In the genomic region with DNA sequence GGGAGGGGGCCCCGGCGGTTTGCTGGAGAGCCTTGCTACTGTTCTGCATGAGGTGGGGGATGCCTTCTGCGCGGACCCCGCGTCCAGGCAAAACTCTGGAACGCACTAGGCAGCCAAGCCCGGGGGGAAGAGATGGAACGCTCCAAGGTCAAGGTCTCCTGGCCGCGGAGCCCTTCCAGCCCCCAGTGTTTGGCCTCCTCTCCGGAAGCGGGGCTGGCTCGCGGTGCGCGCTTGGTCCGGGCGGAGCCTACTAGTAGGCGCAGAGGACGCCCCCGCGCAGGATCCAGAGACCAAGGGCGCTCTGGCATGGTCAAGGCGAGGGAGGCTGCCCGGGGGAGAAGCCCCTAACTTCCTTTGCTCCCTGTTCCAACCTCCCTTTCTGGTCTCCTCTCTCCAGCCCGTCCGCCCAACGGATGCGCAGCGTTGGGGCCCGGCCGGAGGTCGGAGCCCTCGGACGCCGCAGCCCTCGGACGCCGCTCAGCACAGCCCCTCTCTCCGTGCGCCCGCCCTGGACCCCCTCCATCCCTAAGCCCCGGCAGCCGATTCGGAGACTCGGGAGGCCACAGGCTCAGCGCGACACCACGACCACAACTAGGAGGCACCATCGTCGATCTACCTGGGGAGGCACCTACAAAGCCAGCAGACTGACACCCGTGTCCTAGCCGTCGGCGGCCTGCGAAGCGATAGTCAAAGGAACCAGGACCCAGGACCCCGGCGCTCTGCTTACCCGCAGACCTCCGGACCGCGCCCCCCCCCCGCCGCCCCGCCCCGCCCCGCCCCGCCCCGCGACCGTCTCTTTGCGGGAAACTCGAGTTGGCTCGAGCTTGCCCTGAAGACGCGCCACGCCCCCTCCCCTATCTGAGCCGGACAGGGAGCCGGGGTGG, we compare ENCODE assay signal across 9 cellular contexts.
DNase-seq lines count a peak whose midpoint lies in the region; ATAC-seq, FAIRE-seq and TF ChIP-seq lines count a peak whose summit lies in the region.
"Had no signal": no experiment of that assay in that cellular context is flagged by ENCODE, and none has a peak within 500 bp of the region (broad histone marks: within the 10 kb centered on the region; RNA-seq: fewer than 3 reads in every experiment).

No MANE protein-coding gene starts in this region.

- H3K27me3 ChIP-seq in duodenal mucosa (ENCODE audit: control insufficient read depth in 1 of 2, insufficient read depth in 2 of 2, low read length in 2 of 2) (peaks cover 46 to 47% of the 10 kb centered on the region in 2 donors), mucosa of rectum (ENCODE audit: control insufficient read depth in 2 of 2, insufficient read depth in 2 of 2, low read length in 2 of 2) (peaks cover 32 to 44% of the 10 kb centered on the region in 2 donors)

- H3K27ac ChIP-seq in duodenal mucosa (ENCODE audit: low read depth, low read length) (no peak overlapping the region), mucosa of rectum (ENCODE audit: low read depth in 2 of 2, low read length in 2 of 2) (no peak overlapping the region)

- H3K36me3 ChIP-seq in duodenal mucosa (ENCODE audit: control insufficient read depth in 1 of 2, insufficient read depth in 2 of 2, low read length in 2 of 2) (no peaks in the 10 kb centered on the region), mucosa of rectum (ENCODE audit: control insufficient read depth in 2 of 2, insufficient read depth in 2 of 2, low read length in 2 of 2) (no peaks in the 10 kb centered on the region)

- peak overlapping the region; percentile 7; the same call in 1 of the 2 replicates for H3K4me3 ChIP-seq in AG10803 (ENCODE audit: low read length)
- peak overlapping the region; percentile 53 to 54 for H3K4me3 ChIP-seq in duodenal mucosa (ENCODE audit: low read depth in 1 of 2, low read length in 2 of 2)
- H3K4me3 ChIP-seq in mucosa of rectum (ENCODE audit: low read length in 2 of 2) = peak overlapping the region; percentile 50 to 56

- no peak for FAIRE-seq in D721Med (lab: Jason Lieb, UNC)
- FAIRE-seq: endometrium had no signal

- no peaks in the 10 kb centered on the region for H3K9me3 ChIP-seq in duodenal mucosa (ENCODE audit: control insufficient read depth in 1 of 2, low read length in 2 of 2)
- no peaks in the 10 kb centered on the region for H3K9me3 ChIP-seq in mucosa of rectum (ENCODE audit: control insufficient read depth in 2 of 2, low read length in 2 of 2)

- H3K9ac ChIP-seq in duodenal mucosa (ENCODE audit: low read depth in 1 of 2, low read length in 2 of 2) (no peak overlapping the region), mucosa of rectum (ENCODE audit: low read depth in 1 of 2, low read length in 2 of 2) (peak overlapping the region in 1 of 2 donors; percentile 1)

- TF ChIP-seq CTCF in AG10803 (conservative IDR thresholded peaks at IDR 0.05; ENCODE audit: low read length) (no peak), D721Med (IDR thresholded peaks at IDR 0.05; ENCODE audit: insufficient read depth, missing control alignments) (no peak)

- ATAC-seq in GM19328 (IDR thresholded peaks at IDR 0.05; ENCODE audit: unreplicated experiment) = peak; percentile 19
- ATAC-seq in GM21529 (IDR thresholded peaks at IDR 0.05; ENCODE audit: unreplicated experiment) = no peak

- peaks cover 8 to 20% of the 10 kb centered on the region in 2 donors for H3K4me1 ChIP-seq in duodenal mucosa (ENCODE audit: control insufficient read depth in 1 of 2, insufficient read depth in 2 of 2, low read length in 2 of 2)
- peaks cover 11 to 17% of the 10 kb centered on the region in 2 donors for H3K4me1 ChIP-seq in mucosa of rectum (ENCODE audit: control insufficient read depth in 2 of 2, insufficient read depth in 2 of 2, low read length in 2 of 2)

- DNase-seq in AG10803 (ENCODE audit: low read depth) = no peak
- DNase-seq in NCI-H345 (lab: John Stamatoyannopoulos, UW) = peak; percentile 75
- DNase-seq in Kasumi-1 (lab: John Stamatoyannopoulos, UW) = no peak
- no peak for DNase-seq in D721Med (ENCODE audit: insufficient read length, low spot score)
